ENCODE assay signal across 27 cellular contexts in the genomic region with DNA sequence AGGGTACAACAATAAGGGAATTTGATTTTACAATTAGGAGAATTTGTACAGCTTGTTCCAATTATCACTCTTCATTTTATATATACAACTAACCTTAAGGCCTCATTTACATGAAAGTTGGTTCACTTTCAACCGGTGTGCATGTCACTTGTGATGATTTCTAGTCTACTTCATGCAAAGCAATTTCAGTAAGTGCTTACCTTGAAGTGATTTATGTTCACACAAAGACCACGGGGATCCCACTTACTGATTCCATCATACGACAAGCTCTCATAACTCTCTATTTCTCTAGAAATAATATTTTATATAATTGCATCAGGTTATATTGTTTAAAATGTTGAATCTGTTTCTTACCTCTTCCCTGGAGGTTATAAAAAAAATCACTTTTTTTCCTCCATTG.
"Had no signal": no experiment of that assay in that cellular context is flagged by ENCODE, and none has a peak within 500 bp of the region (broad histone marks: within the 10 kb centered on the region; RNA-seq: fewer than 3 reads in every experiment).

No MANE protein-coding gene starts in this region.

- H3K4me3 ChIP-seq: ascending aorta, cardiac muscle cell had no signal

- ATAC-seq: activated CD8-positive, alpha-beta memory T cell treated with anti-CD3 and anti-CD28 coated beads, Interleukin-2, amount 10 ng/mL, durations not matched to agents 7 days and 5 days; activated CD8-positive, alpha-beta T cell treated with anti-CD3 and anti-CD28 coated beads, Interleukin-2, amount 10 ng/mL, durations not matched to agents 7 days and 5 days; activated naive CD8-positive, alpha-beta T cell treated with anti-CD3 and anti-CD28 coated beads, Interleukin-2, amount 50 U/mL, for 24 hours had no signal

- H3K27me3 ChIP-seq: ascending aorta, cardiac muscle cell had no signal

- H3K36me3 ChIP-seq: ascending aorta, cardiac muscle cell had no signal

- H3K9me3 ChIP-seq: ascending aorta had no signal

- DNase-seq: activated B cell treated with CpG ODN at 0.5 μM for 24 hours; activated CD4-positive, alpha-beta memory T cell treated with anti-CD3 and anti-CD28 coated beads, Interleukin-2, amount 10 ng/mL, durations not matched to agents 7 days and 5 days; activated CD4-positive, alpha-beta T cell treated with anti-CD3 and anti-CD28 coated beads for 4 hours; activated CD4-positive, alpha-beta T cell treated with anti-CD3 and anti-CD28 coated beads, Interleukin-2, amount 10 ng/mL, durations not matched to agents 7 days and 5 days; activated CD4-positive, alpha-beta T cell treated with anti-CD3 and anti-CD28 coated beads, Interleukin-2, amount 50 U/mL, for 48 hours; activated CD4-positive, CD25-positive, alpha-beta regulatory T cell treated with anti-CD3 and anti-CD28 coated beads, Interleukin-2, amount 50 U/mL, for 72 hours; activated CD8-positive, alpha-beta memory T cell treated with anti-CD3 and anti-CD28 coated beads for 24 hours; activated CD8-positive, alpha-beta memory T cell treated with anti-CD3 and anti-CD28 coated beads, Interleukin-2, amount 10 ng/mL, durations not matched to agents 7 days and 5 days; activated CD8-positive, alpha-beta memory T cell treated with anti-CD3 and anti-CD28 coated beads, Interleukin-2, amount 50 U/mL, for 48 hours; activated CD8-positive, alpha-beta T cell treated with anti-CD3 and anti-CD28 coated beads, Interleukin-2, amount 10 ng/mL, durations not matched to agents 7 days and 5 days; activated effector memory CD4-positive, alpha-beta T cell treated with Interleukin-2 at 50 U/mL for 16 hours; activated gamma-delta T cell; activated naive CD4-positive, alpha-beta T cell treated with anti-CD3 and anti-CD28 coated beads, Interleukin-2, amount 10 ng/mL, durations not matched to agents 7 days and 5 days; activated naive CD4-positive, alpha-beta T cell treated with Interleukin-2 at 50 U/mL for 16 hours; activated naive CD8-positive, alpha-beta T cell treated with anti-CD3 and anti-CD28 coated beads, Interleukin-2, amount 10 ng/mL, durations not matched to agents 7 days and 5 days; activated naive CD8-positive, alpha-beta T cell treated with anti-CD3 and anti-CD28 coated beads, Interleukin-2, amount 50 U/mL, for 24 hours; activated T-cell treated with anti-CD3 and anti-CD28 coated beads, Interleukin-2, amount 50 U/mL, for 24 hours; activated T-cell treated with anti-CD3 and anti-CD28 coated beads, Interleukin-2, amount 50 U/mL, for 48 hours; amygdala; anterior cingulate cortex; caudate nucleus; cerebellar nuclear complex; T-helper 2 cell; T-helper 9 cell had no signal

- H3K4me1 ChIP-seq: ascending aorta had no signal

- H3K27ac ChIP-seq: ascending aorta, cardiac muscle cell, VCaP had no signal
